1 cellular context compared by ENCODE assay signal in the genomic region with DNA sequence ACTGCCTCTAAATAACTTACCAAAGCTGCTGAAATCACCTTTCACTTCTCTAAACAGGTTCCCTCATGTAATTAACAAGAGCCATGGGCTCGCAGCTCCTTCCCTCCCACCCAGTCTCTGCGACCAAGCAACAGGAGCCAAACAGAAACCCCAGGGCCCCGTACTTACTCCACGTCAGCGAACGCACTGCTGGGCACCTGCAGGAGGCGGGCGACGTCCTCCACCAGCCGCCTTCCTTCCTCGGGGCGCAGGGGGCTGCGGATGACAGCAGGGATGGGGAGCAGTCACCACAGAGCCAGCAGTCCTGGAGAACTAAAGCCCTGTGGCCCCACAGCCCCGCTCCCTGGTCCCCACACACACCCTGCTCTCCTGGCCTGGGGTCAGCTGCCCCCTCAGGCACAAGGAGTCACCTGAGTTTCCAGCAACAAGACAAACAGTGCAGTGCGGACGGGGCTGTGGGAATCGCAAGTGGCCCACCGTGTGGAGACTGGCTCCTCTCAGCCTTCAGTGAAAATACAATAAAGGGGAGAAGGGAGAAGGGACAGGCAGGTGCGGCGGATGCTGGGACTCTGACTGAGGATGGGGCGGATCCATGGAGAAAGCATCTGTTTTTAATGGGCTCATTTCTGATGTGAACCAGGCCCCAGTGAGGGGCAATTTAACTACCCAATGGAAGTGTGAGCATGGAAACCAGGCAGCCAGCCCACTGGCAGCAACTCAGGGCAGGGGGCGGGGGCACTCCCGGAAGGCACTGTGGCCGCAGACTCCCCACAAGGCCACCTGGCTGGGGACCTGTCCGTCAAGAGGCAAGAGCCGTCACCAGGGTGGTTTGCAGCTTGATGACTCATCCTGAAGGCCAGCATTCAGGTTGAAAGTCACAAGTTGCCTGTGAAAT.
TF ChIP-seq lines count a peak whose summit lies in the region.

No MANE protein-coding gene starts in this region.

TF ChIP-seq in HepG2, 621 proteins besides CTCF, POLR2A, EP300 and RAD21 (continued from another document):
- TF ChIP-seq AHDC1 (CRISPR knock-in tag; IDR thresholded peaks at IDR 0.05; ENCODE audit: borderline replicate concordance) (0 out of 2 replicates have a peak, but pooled peaks have one; percentile 26), ZNF670 (CRISPR knock-in tag; IDR thresholded peaks at IDR 0.05; ENCODE audit: borderline replicate concordance) (no peak), ZNF24 (IDR thresholded peaks at IDR 0.05) (no peak), ATF3 (CRISPR knock-in tag; IDR thresholded peaks at IDR 0.05) (peak; percentile 40; the same call in 1 of the 2 replicates)
